2 cellular contexts compared by ENCODE assay signal in genomic region chr5:96014395-96014794, GRCh38.
TF ChIP-seq lines count a peak whose summit lies in the region.

No MANE protein-coding gene starts in this region.

TF ChIP-seq in IMR-90, 13 proteins besides CTCF, POLR2A, EP300 and RAD21 (continued from another document):
- TF ChIP-seq, protein P1, sequence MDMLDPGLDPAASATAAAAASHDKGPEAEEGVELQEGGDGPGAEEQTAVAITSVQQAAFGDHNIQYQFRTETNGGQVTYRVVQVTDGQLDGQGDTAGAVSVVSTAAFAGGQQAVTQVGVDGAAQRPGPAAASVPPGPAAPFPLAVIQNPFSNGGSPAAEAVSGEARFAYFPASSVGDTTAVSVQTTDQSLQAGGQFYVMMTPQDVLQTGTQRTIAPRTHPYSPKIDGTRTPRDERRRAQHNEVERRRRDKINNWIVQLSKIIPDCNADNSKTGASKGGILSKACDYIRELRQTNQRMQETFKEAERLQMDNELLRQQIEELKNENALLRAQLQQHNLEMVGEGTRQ (IDR thresholded peaks at IDR 0.05; ENCODE audit: low read depth, low read length): no peak
- TF ChIP-seq ELK1 (IDR thresholded peaks at IDR 0.05; ENCODE audit: borderline replicate concordance, low read depth, low read length) (no peak), RCOR1 (IDR thresholded peaks at IDR 0.05; ENCODE audit: insufficient replicate concordance, low read length) (no peak), NFE2L2 (IDR thresholded peaks at IDR 0.05; ENCODE audit: low read depth, low read length) (no peak), MAZ (IDR thresholded peaks at IDR 0.05; ENCODE audit: borderline replicate concordance, low read depth, low read length) (no peak), MAFK (IDR thresholded peaks at IDR 0.05; ENCODE audit: low read depth, low read length) (no peak), FOS (IDR thresholded peaks at IDR 0.05; ENCODE audit: low read depth, low read length) (no peak), SMC3 (IDR thresholded peaks at IDR 0.05; ENCODE audit: low read depth, low read length) (no peak)
TF ChIP-seq in IMR-90: peak in this region for 0.

TF ChIP-seq in SK-N-SH, 30 proteins besides CTCF, POLR2A, EP300 and RAD21 (continued from another document):
- TF ChIP-seq IRF3 (IDR thresholded peaks at IDR 0.05; ENCODE audit: low read depth, low read length): no peak
- TF ChIP-seq TCF12 (IDR thresholded peaks at IDR 0.05): no peak
- TF ChIP-seq, protein P2, sequence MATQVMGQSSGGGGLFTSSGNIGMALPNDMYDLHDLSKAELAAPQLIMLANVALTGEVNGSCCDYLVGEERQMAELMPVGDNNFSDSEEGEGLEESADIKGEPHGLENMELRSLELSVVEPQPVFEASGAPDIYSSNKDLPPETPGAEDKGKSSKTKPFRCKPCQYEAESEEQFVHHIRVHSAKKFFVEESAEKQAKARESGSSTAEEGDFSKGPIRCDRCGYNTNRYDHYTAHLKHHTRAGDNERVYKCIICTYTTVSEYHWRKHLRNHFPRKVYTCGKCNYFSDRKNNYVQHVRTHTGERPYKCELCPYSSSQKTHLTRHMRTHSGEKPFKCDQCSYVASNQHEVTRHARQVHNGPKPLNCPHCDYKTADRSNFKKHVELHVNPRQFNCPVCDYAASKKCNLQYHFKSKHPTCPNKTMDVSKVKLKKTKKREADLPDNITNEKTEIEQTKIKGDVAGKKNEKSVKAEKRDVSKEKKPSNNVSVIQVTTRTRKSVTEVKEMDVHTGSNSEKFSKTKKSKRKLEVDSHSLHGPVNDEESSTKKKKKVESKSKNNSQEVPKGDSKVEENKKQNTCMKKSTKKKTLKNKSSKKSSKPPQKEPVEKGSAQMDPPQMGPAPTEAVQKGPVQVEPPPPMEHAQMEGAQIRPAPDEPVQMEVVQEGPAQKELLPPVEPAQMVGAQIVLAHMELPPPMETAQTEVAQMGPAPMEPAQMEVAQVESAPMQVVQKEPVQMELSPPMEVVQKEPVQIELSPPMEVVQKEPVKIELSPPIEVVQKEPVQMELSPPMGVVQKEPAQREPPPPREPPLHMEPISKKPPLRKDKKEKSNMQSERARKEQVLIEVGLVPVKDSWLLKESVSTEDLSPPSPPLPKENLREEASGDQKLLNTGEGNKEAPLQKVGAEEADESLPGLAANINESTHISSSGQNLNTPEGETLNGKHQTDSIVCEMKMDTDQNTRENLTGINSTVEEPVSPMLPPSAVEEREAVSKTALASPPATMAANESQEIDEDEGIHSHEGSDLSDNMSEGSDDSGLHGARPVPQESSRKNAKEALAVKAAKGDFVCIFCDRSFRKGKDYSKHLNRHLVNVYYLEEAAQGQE (IDR thresholded peaks at IDR 0.05; ENCODE audit: low read depth, low read length): no peak
- TF ChIP-seq CHD2 (IDR thresholded peaks at IDR 0.05; ENCODE audit: low read length, partially characterized antibody): no peak
- TF ChIP-seq EZH2phosphoT487 (IDR thresholded peaks at IDR 0.05; ENCODE audit: borderline replicate concordance, low read depth): no peak
TF ChIP-seq in SK-N-SH: peak in this region for 0.
